34 cellular contexts compared by ENCODE assay signal in the genomic region with DNA sequence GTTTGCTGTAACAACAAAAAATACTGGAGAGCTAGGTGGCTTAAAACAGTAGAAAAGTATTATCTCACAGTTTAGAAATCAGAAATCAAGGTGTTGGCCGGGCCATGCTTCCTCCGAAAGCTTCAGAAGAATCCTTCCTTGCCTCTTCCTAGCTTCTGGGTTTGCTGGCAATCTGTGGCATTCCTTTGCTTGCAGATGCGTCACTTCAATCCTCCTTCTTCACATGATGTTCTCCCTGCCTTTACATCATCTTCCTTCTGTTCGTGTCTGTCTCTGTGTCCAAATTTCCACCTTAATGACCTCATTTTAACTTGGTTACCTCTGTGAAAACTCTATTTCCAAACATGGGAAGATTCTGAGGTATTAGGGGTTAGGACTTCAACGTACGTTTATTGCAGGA.
A peak's percentile ranks its signal among the peaks of the same experiment; 100 is the strongest.
DNase-seq lines count a peak whose midpoint lies in the region; FAIRE-seq and TF ChIP-seq lines count a peak whose summit lies in the region.
"Had no signal": no experiment of that assay in that cellular context is flagged by ENCODE, and none has a peak within 500 bp of the region (broad histone marks: within the 10 kb centered on the region; RNA-seq: fewer than 3 reads in every experiment).

No MANE protein-coding gene starts in this region.

- no peaks in the 10 kb centered on the region for H3K9me3 Mint-ChIP-seq in MCF 10A (ENCODE audit: unreplicated experiment)
- H3K9me3 Mint-ChIP-seq: activated B cell treated with CpG ODN at 0.5 μM for 24 hours; activated naive CD4-positive, alpha-beta T cell treated with anti-CD3 and anti-CD28 coated beads, Interleukin-2, amount 50 U/mL, for 24 hours; activated T-helper 17 cell treated with anti-CD3 and anti-CD28 coated beads, Interleukin-2, amount 50 U/mL, for 72 hours; stimulated activated naive CD8-positive, alpha-beta T cell treated with anti-CD3 and anti-CD28 coated beads, Interleukin-15, Interleukin-2, amounts not matched to agents 100 ng/mL and 50 ng/mL, for 24 hours had no signal

- H3K36me3 Mint-ChIP-seq in MCF 10A (ENCODE audit: insufficient read depth, unreplicated experiment) = no peaks in the 10 kb centered on the region
- H3K36me3 Mint-ChIP-seq: activated naive CD4-positive, alpha-beta T cell treated with anti-CD3 and anti-CD28 coated beads, Interleukin-2, amount 50 U/mL, for 24 hours had no signal

- H3K27ac Mint-ChIP-seq in MCF 10A (ENCODE audit: low read depth, unreplicated experiment) = peak overlapping the region; percentile 68
- H3K27ac Mint-ChIP-seq: activated B cell treated with CpG ODN at 0.5 μM for 24 hours; activated naive CD4-positive, alpha-beta T cell treated with anti-CD3 and anti-CD28 coated beads, Interleukin-2, amount 50 U/mL, for 24 hours; activated T-helper 17 cell treated with anti-CD3 and anti-CD28 coated beads, Interleukin-2, amount 50 U/mL, for 72 hours; B cell; stimulated activated naive CD8-positive, alpha-beta T cell treated with anti-CD3 and anti-CD28 coated beads, Interleukin-15, Interleukin-2, amounts not matched to agents 100 ng/mL and 50 ng/mL, for 24 hours had no signal

- no peaks in the 10 kb centered on the region for H3K36me3 ChIP-seq in breast epithelium
- H3K36me3 ChIP-seq in uterus = no peaks in the 10 kb centered on the region
- H3K36me3 ChIP-seq in kidney (ENCODE audit: control insufficient read depth in 1 of 2, insufficient read depth in 2 of 2, low read length in 2 of 2) = no peaks in the 10 kb centered on the region
- H3K36me3 ChIP-seq in prostate gland = no peaks in the 10 kb centered on the region
- H3K36me3 ChIP-seq: gastrocnemius medialis, MG63, pancreas, tibial artery had no signal

- H3K27me3 Mint-ChIP-seq in MCF 10A (ENCODE audit: insufficient read depth, unreplicated experiment) = no peaks in the 10 kb centered on the region
- H3K27me3 Mint-ChIP-seq: activated B cell treated with CpG ODN at 0.5 μM for 24 hours; activated naive CD4-positive, alpha-beta T cell treated with anti-CD3 and anti-CD28 coated beads, Interleukin-2, amount 50 U/mL, for 24 hours; activated T-helper 17 cell treated with anti-CD3 and anti-CD28 coated beads, Interleukin-2, amount 50 U/mL, for 72 hours; B cell; stimulated activated naive CD8-positive, alpha-beta T cell treated with anti-CD3 and anti-CD28 coated beads, Interleukin-15, Interleukin-2, amounts not matched to agents 100 ng/mL and 50 ng/mL, for 24 hours had no signal

- BruUV-seq in MCF 10A (replicated peaks; lab: Mats Ljungman, UMichigan) = no TSS peak

- no peak for FAIRE-seq in kidney (lab: Jason Lieb, UNC)
- FAIRE-seq: GM12892, pancreas had no signal

- POLR2A ChIA-PET in MCF 10A (lab: Yijun Ruan, JAX) = interaction anchor here (0.5 to 3.3 kb wide), 5 partner anchors 15 to 209 kb away, joined by 3 to 36 read pairs (median 5); a partner anchor contains a TSS

- H3K4me1 ChIP-seq in breast epithelium (no peaks in the 10 kb centered on the region), uterus (peaks cover 0 to 3% of the 10 kb centered on the region in 2 donors), kidney (ENCODE audit: control insufficient read depth in 1 of 2, insufficient read depth in 1 of 2, low read depth in 1 of 2, low read length in 2 of 2) (peaks cover 0 to 8% of the 10 kb centered on the region in 2 donors), prostate gland (replicated peaks) (no peaks in the 10 kb centered on the region)
- H3K4me1 ChIP-seq: gastrocnemius medialis, tibial artery had no signal

- H3K27me3 ChIP-seq in breast epithelium (no peaks in the 10 kb centered on the region), uterus (no peaks in the 10 kb centered on the region), prostate gland (replicated peaks; ENCODE audit: insufficient read depth) (no peaks in the 10 kb centered on the region)
- H3K27me3 ChIP-seq: gastrocnemius medialis, pancreas, tibial artery had no signal

- TF ChIP-seq CTCF in MCF 10A (IDR thresholded peaks at IDR 0.05; ENCODE audit: unreplicated experiment) (no peak), breast epithelium (IDR thresholded peaks at IDR 0.05) (no peak), fibroblast of villous mesenchyme (IDR thresholded peaks at IDR 0.05; ENCODE audit: insufficient read depth, low read depth, low read length) (no peak), uterus (IDR thresholded peaks at IDR 0.05) (no peak), kidney (IDR thresholded peaks at IDR 0.05; ENCODE audit: borderline replicate concordance, extremely low read depth, insufficient read depth) (no peak), prostate gland (IDR thresholded peaks at IDR 0.05) (no peak)

- H3K27ac ChIP-seq in breast epithelium (no peak overlapping the region), uterus (peak overlapping the region; percentile 42 to 51), kidney (ENCODE audit: low read depth in 2 of 2, low read length in 2 of 2) (no peak overlapping the region), prostate gland (no peak overlapping the region)
- H3K27ac ChIP-seq: gastrocnemius medialis, tibial artery had no signal

- intact Hi-C loops in MCF 10A (cut with micrococcal nuclease) (no loop called here), breast epithelium (cut with DNase I; ENCODE audit: low total_unique reads) (no loop called here), uterus (cut with DNase I; ENCODE audit: low total_unique reads) (no loop called here), kidney (cut with DNase I) (no loop called here), prostate gland (cut with DNase I) (no loop called here)

- H3K9me3 ChIP-seq in breast epithelium = no peaks in the 10 kb centered on the region
- H3K9me3 ChIP-seq in uterus = no peaks in the 10 kb centered on the region
- no peaks in the 10 kb centered on the region for H3K9me3 ChIP-seq in kidney (ENCODE audit: control insufficient read depth in 1 of 2, low read length in 2 of 2)
- H3K9me3 ChIP-seq in prostate gland = no peaks in the 10 kb centered on the region
- H3K9me3 ChIP-seq: gastrocnemius medialis, MG63, pancreas, tibial artery had no signal

- H3K4me3 ChIP-seq in breast epithelium = no peak overlapping the region
- no peak overlapping the region for H3K4me3 ChIP-seq in fibroblast of villous mesenchyme (ENCODE audit: low read depth, low read length)
- H3K4me3 ChIP-seq in uterus = no peak overlapping the region
- H3K4me3 ChIP-seq in kidney (ENCODE audit: low read length in 2 of 2) = no peak overlapping the region
- no peak overlapping the region for H3K4me3 ChIP-seq in prostate gland
- H3K4me3 ChIP-seq: gastrocnemius medialis, MG63, pancreas, tibial artery had no signal

- CTCF ChIA-PET in MCF 10A (lab: Yijun Ruan, JAX) = interaction anchor here (0.6 to 1.9 kb wide), 7 partner anchors 13 to 1874 kb away, joined by 3 to 10 read pairs (median 4); no protein-coding TSS in a partner anchor

- DNase-seq in MCF 10A (ENCODE audit: unreplicated experiment) (no peak), breast epithelium (ENCODE audit: low spot score in 2 of 2) (no peak), amniotic epithelial cell (ENCODE audit: low read depth) (peak; percentile 77), fibroblast of villous mesenchyme (ENCODE audit: low read depth) (peak; percentile 86), uterus (peak in 1 of 2 donors; percentile 29), kidney (no peak), prostate gland (ENCODE audit: low spot score) (no peak), SHP77 treated with DMSO at 0.1 percent for 48 hours (lab: John Stamatoyannopoulos, UW) (no peak)
- DNase-seq: activated B cell treated with CpG ODN at 0.5 μM for 24 hours; activated CD4-positive, alpha-beta T cell treated with anti-CD3 and anti-CD28 coated beads, Interleukin-2, amount 50 U/mL, for 4 hours; activated CD8-positive, alpha-beta memory T cell treated with anti-CD3 and anti-CD28 coated beads, Interleukin-2, amount 50 U/mL, for 48 hours; aorta; cerebellar nuclear complex; DMS79; effector CD4-positive, alpha-beta T cell; gastrocnemius medialis; HCEC 1CT; hypothalamus; left ventricle myocardium superior; midbrain; NCI-H2029 treated with DMSO at 0.1 percent for 48 hours; NCI-H226; NCI-H748 treated with DMSO at 0.1 percent for 48 hours; pancreas; right cardiac atrium; stimulated activated CD4-positive, alpha-beta T cell treated with anti-CD3 and anti-CD28 coated beads, Interleukin-4, amount 100 ng/mL, for 4 hours; tibial artery had no signal

- H3K4me1 Mint-ChIP-seq in MCF 10A (ENCODE audit: insufficient read depth, unreplicated experiment) = peaks cover 12% of the 10 kb centered on the region
- H3K4me1 Mint-ChIP-seq: activated naive CD4-positive, alpha-beta T cell treated with anti-CD3 and anti-CD28 coated beads, Interleukin-2, amount 50 U/mL, for 24 hours; nephron had no signal

- no peak overlapping the region for H3K9ac ChIP-seq in kidney (ENCODE audit: low read length in 2 of 2)

- 81% methylated on average over 6 of the region's 6 CpGs for WGBS in prostate gland

- no peak for TF ChIP-seq POLR2A in breast epithelium (IDR thresholded peaks at IDR 0.05)
- no peak for TF ChIP-seq POLR2A in uterus (IDR thresholded peaks at IDR 0.05)
- TF ChIP-seq POLR2A in prostate gland (IDR thresholded peaks at IDR 0.05) = no peak

- peak overlapping the region; percentile 5 for H3K4me3 Mint-ChIP-seq in MCF 10A (ENCODE audit: unreplicated experiment)
- H3K4me3 Mint-ChIP-seq: activated B cell treated with CpG ODN at 0.5 μM for 24 hours; activated naive CD4-positive, alpha-beta T cell treated with anti-CD3 and anti-CD28 coated beads, Interleukin-2, amount 50 U/mL, for 24 hours; activated T-helper 17 cell treated with anti-CD3 and anti-CD28 coated beads, Interleukin-2, amount 50 U/mL, for 72 hours; B cell; nephron; stimulated activated naive CD8-positive, alpha-beta T cell treated with anti-CD3 and anti-CD28 coated beads, Interleukin-15, Interleukin-2, amounts not matched to agents 100 ng/mL and 50 ng/mL, for 24 hours had no signal

Comparison
In these comparisons a context has a peak if more than half of its experiments do, and no peak if none do; other contexts are left out.
1. DNase-seq: peak in amniotic epithelial cell (single experiment) and fibroblast of villous mesenchyme (single experiment); none in MCF 10A (single experiment), breast epithelium (0 of 2), kidney (single experiment), prostate gland (single experiment) and SHP77 treated with DMSO at 0.1 percent for 48 hours (single experiment).
2. H3K27ac ChIP-seq: peak in uterus (2 of 2); none in breast epithelium (0 of 2), kidney (0 of 2) and prostate gland (0 of 2).